Comparison of ENCODE assay signal across 26 cellular contexts in genomic region chr3:55676643-55677042, GRCh38.
A peak's percentile ranks its signal among the peaks of the same experiment; 100 is the strongest.
DNase-seq lines count a peak whose midpoint lies in the region; ATAC-seq and TF ChIP-seq lines count a peak whose summit lies in the region.
"Had no signal": no experiment of that assay in that cellular context is flagged by ENCODE, and none has a peak within 500 bp of the region (broad histone marks: within the 10 kb centered on the region; RNA-seq: fewer than 3 reads in every experiment).

No MANE protein-coding gene starts in this region.

- CTCF ChIA-PET in activated CD8-positive, alpha-beta T cell treated with anti-CD3 and anti-CD28 coated beads, Interleukin-2, amount 10 ng/mL, durations not matched to agents 7 days and 5 days (lab: Charles Lee), result no interaction called here

- no peaks in the 10 kb centered on the region for H3K4me1 Mint-ChIP-seq in activated CD8-positive, alpha-beta T cell treated with anti-CD3 and anti-CD28 coated beads, Interleukin-2, amount 10 ng/mL, durations not matched to agents 7 days and 5 days (ENCODE audit: low read depth)
- H3K4me1 Mint-ChIP-seq: T-cell had no signal

- WGBS in psoas muscle, 3 donors, result 28 to 36% (median 32%) methylated on average over 3 of the region's 3 CpGs

- TF ChIP-seq CTCF in coronary artery (IDR thresholded peaks at IDR 0.05) (no peak), psoas muscle (IDR thresholded peaks at IDR 0.05) (no peak), GM13976 (IDR thresholded peaks at IDR 0.05; ENCODE audit: borderline replicate concordance, control extremely low read depth, extremely low read depth, insufficient read depth, missing control alignments) (no peak)

- POLR2A ChIA-PET in activated CD8-positive, alpha-beta T cell treated with anti-CD3 and anti-CD28 coated beads, Interleukin-2, amount 10 ng/mL, durations not matched to agents 7 days and 5 days (lab: Charles Lee), result no interaction called here

- H3K4me3 Mint-ChIP-seq in activated CD8-positive, alpha-beta T cell treated with anti-CD3 and anti-CD28 coated beads, Interleukin-2, amount 10 ng/mL, durations not matched to agents 7 days and 5 days, result no peak overlapping the region
- H3K4me3 Mint-ChIP-seq: CD4-positive, alpha-beta T cell; T-cell had no signal

- DNase-seq in DMS79 treated with DMSO at 0.1 percent for 48 hours (lab: John Stamatoyannopoulos, UW) (peak; percentile 1), DMS79 (lab: John Stamatoyannopoulos, UW) (no peak), NCI-H460 (ENCODE audit: extremely low read depth, low read depth) (peak; percentile 4), coronary artery (ENCODE audit: low spot score) (peak; percentile 43), psoas muscle (peak; percentile 21 to 77), GM13976 (ENCODE audit: low spot score) (no peak), NCI-H2081 (lab: John Stamatoyannopoulos, UW) (no peak)
- DNase-seq in activated CD8-positive, alpha-beta T cell treated with anti-CD3 and anti-CD28 coated beads, Interleukin-2, amount 10 ng/mL, durations not matched to agents 7 days and 5 days, result no peak
- DNase-seq: ACHN; CD4-positive, alpha-beta T cell; COR-L47; DND-41; GOT3; Kasumi-1; NCI-H1092; NCI-H1436; NCI-H187 treated with DMSO at 0.1 percent for 48 hours; NCI-H2171 treated with DMSO at 0.1 percent for 48 hours; NCI-H446; NCI-H526 treated with DMSO at 0.1 percent for 48 hours; NK-92 treated with Interleukin-12 subunit alpha and Interleukin-12 subunit beta, amount 100 ng/mL, for 24 hours; Peyer's patch; SJCRH30; T-cell had no signal

- H3K36me3 Mint-ChIP-seq in activated CD8-positive, alpha-beta T cell treated with anti-CD3 and anti-CD28 coated beads, Interleukin-2, amount 10 ng/mL, durations not matched to agents 7 days and 5 days (ENCODE audit: low read depth), result no peaks in the 10 kb centered on the region
- H3K36me3 Mint-ChIP-seq: T-cell had no signal

- H3K27me3 ChIP-seq in psoas muscle (ENCODE audit: insufficient read depth in 3 of 3, low read length in 2 of 3), result no peaks in the 10 kb centered on the region
- H3K27me3 ChIP-seq: BLaER1, Peyer's patch, SJCRH30 had no signal

- in situ Hi-C loops in GM13976 (cut with MboI; ENCODE audit: low sequenced_read_pairs, unreplicated experiment), result no loop called here

- no peak overlapping the region for H3K27ac ChIP-seq in coronary artery
- no peak overlapping the region for H3K27ac ChIP-seq in psoas muscle
- H3K27ac ChIP-seq: 22Rv1, BLaER1, Peyer's patch, SJCRH30 had no signal

- no peaks in the 10 kb centered on the region for H3K27me3 Mint-ChIP-seq in activated CD8-positive, alpha-beta T cell treated with anti-CD3 and anti-CD28 coated beads, Interleukin-2, amount 10 ng/mL, durations not matched to agents 7 days and 5 days (ENCODE audit: low read depth)
- H3K27me3 Mint-ChIP-seq: CD4-positive, alpha-beta T cell; T-cell had no signal

- H3K4me1 ChIP-seq in psoas muscle, result no peaks in the 10 kb centered on the region
- H3K4me1 ChIP-seq: BLaER1, SJCRH30 had no signal

- H3K9me3 ChIP-seq in psoas muscle, result no peaks in the 10 kb centered on the region
- H3K9me3 ChIP-seq: BLaER1, Peyer's patch, SJCRH30 had no signal

- H3K36me3 ChIP-seq in psoas muscle (ENCODE audit: insufficient read depth in 1 of 2, low read depth in 1 of 2), result no peaks in the 10 kb centered on the region
- H3K36me3 ChIP-seq: BLaER1, Peyer's patch, SJCRH30 had no signal

- peak in 2 of 4 donors; percentile 52 to 64 for ATAC-seq in psoas muscle
- no peak for ATAC-seq in activated CD8-positive, alpha-beta T cell treated with anti-CD3 and anti-CD28 coated beads, Interleukin-2, amount 10 ng/mL, durations not matched to agents 7 days and 5 days
- ATAC-seq: T-cell had no signal

- intact Hi-C loops in psoas muscle (cut with DNase I), result no loop called here

- H3K9me3 Mint-ChIP-seq in activated CD8-positive, alpha-beta T cell treated with anti-CD3 and anti-CD28 coated beads, Interleukin-2, amount 10 ng/mL, durations not matched to agents 7 days and 5 days (ENCODE audit: insufficient read depth), result no peaks in the 10 kb centered on the region
- H3K9me3 Mint-ChIP-seq: T-cell had no signal

- H3K4me3 ChIP-seq in coronary artery, result no peak overlapping the region
- H3K4me3 ChIP-seq in psoas muscle, result no peak overlapping the region
- H3K4me3 ChIP-seq: BLaER1, Peyer's patch, SJCRH30 had no signal

- no peak overlapping the region for H3K27ac Mint-ChIP-seq in activated CD8-positive, alpha-beta T cell treated with anti-CD3 and anti-CD28 coated beads, Interleukin-2, amount 10 ng/mL, durations not matched to agents 7 days and 5 days
- H3K27ac Mint-ChIP-seq: CD4-positive, alpha-beta T cell; T-cell had no signal

Comparison
In these comparisons a context has a peak if more than half of its experiments do, and no peak if none do; other contexts are left out.
1. DNase-seq: peak in DMS79 treated with DMSO at 0.1 percent for 48 hours (single experiment), NCI-H460 (single experiment), coronary artery (single experiment) and psoas muscle (2 of 2); none in DMS79 (single experiment), activated CD8-positive, alpha-beta T cell treated with anti-CD3 and anti-CD28 coated beads, Interleukin-2, amount 10 ng/mL, durations not matched to agents 7 days and 5 days (single experiment), GM13976 (single experiment) and NCI-H2081 (0 of 2).